Comparison of ENCODE assay signal across 14 cellular contexts in genomic region chr18:49613741-49614151, GRCh38. TPM values are rescaled to one million over a fixed set of nuclear protein-coding genes. Genes with fewer than 3 reads are reported as not detected.
DNase-seq lines count a peak whose midpoint lies in the region; ATAC-seq, FAIRE-seq and TF ChIP-seq lines count a peak whose summit lies in the region.
"Had no signal": no experiment of that assay in that cellular context is flagged by ENCODE, and none has a peak within 500 bp of the region (broad histone marks: within the 10 kb centered on the region; RNA-seq: fewer than 3 reads in every experiment).

No MANE protein-coding gene starts in this region.

- H4K5ac ChIP-seq in H9 (ENCODE audit: insufficient read length, low read depth, low read length) = no peak overlapping the region

- H3K27ac Mint-ChIP-seq in H9 = peak overlapping the region; percentile 20 to 96 (median 76); a peak in 4 of 7 replicates
- H3K27ac Mint-ChIP-seq: activated naive CD4-positive, alpha-beta T cell treated with anti-CD3 and anti-CD28 coated beads, Interleukin-2, amount 50 U/mL, for 24 hours had no signal

- WGBS in H9 (ENCODE audit: extremely low coverage, insufficient read length, low lambda C conversion rate) = no CpG with 5 or more reads among the region's 3 CpGs
- WGBS in K562 (ENCODE audit: insufficient coverage, low coverage, missing lambda C conversion rate) = 0% methylated on average over 2 of the region's 3 CpGs

- TF ChIP-seq POLR2A in K562 (conservative IDR thresholded peaks at IDR 0.05) = no peak

- peaks cover 45 to 55% of the 10 kb centered on the region in 2 experiments for H3K4me1 Mint-ChIP-seq in H9
- H3K4me1 Mint-ChIP-seq: activated naive CD4-positive, alpha-beta T cell treated with anti-CD3 and anti-CD28 coated beads, Interleukin-2, amount 50 U/mL, for 24 hours; central memory CD8-positive, alpha-beta T cell had no signal

- intact Hi-C loops in K562 (cut with micrococcal nuclease) = no loop called here
- intact Hi-C loops in mucosa of descending colon (cut with DNase I, micrococcal nuclease) = no loop called here

- no peak for FAIRE-seq in K562 (lab: Jason Lieb, UNC)

- H3K79me1 ChIP-seq in H9 (ENCODE audit: insufficient read depth, low read depth, low read length, poor library complexity, severe bottlenecking) = no peaks in the 10 kb centered on the region

- H2BK20ac ChIP-seq in H9 (ENCODE audit: low read depth, low read length, poor library complexity, severe bottlenecking) = no peak overlapping the region

- H3T11ph ChIP-seq in H9 (ENCODE audit: low read length) = no peak overlapping the region

- in situ Hi-C loops in K562 (cut with MboI) = no loop called here

- H3K23ac ChIP-seq in H9 (ENCODE audit: insufficient read length, low read depth, low read length) = no peak overlapping the region

- peak overlapping the region; percentile 30 to 56; a peak in 3 of 5 replicates for H3K4me3 Mint-ChIP-seq in H9
- H3K4me3 Mint-ChIP-seq: activated naive CD4-positive, alpha-beta T cell treated with anti-CD3 and anti-CD28 coated beads, Interleukin-2, amount 50 U/mL, for 24 hours; central memory CD8-positive, alpha-beta T cell had no signal

- no TSS peak for BruUV-seq in K562 (replicated peaks; lab: Mats Ljungman, UMichigan)

- DNase-seq in H9 (peak; percentile 35), NCI-H1417 (lab: John Stamatoyannopoulos, UW) (peak in 2 of 3 experiments; percentile 89 to 96), K562 (ENCODE audit: extremely low read depth in 1 of 4, low spot score in 3 of 4) (no peak), mucosa of descending colon (peak in 2 of 3 donors; percentile 42 to 43), NCI-H82 (lab: John Stamatoyannopoulos, UW) (no peak)
- DNase-seq in activated CD8-positive, alpha-beta memory T cell treated with anti-CD3 and anti-CD28 coated beads for 24 hours = no peak
- DNase-seq in activated CD4-positive, alpha-beta T cell treated with anti-CD3 and anti-CD28 coated beads for 48 hours = no peak
- DNase-seq: erythroblast, NCI-H774 had no signal

- H2BK120ac ChIP-seq in H9 (ENCODE audit: low read depth, low read length, poor library complexity, severe bottlenecking) = no peak overlapping the region

- no peak overlapping the region for H3K18ac ChIP-seq in H9 (ENCODE audit: insufficient read length, low read depth, low read length)

- H3K4me1 ChIP-seq in H9 (ENCODE audit: insufficient read depth, low read length) (peaks cover 6% of the 10 kb centered on the region), K562 (replicated peaks in 1 of 2; ENCODE audit: control insufficient read depth in 2 of 2, insufficient read depth in 2 of 2, low read length in 2 of 2) (no peaks in the 10 kb centered on the region; a peak in 1 of 5 replicates), mucosa of descending colon (ENCODE audit: low read depth) (peaks cover 10% of the 10 kb centered on the region)

- H3K4me3 ChIP-seq in K562 (no peak overlapping the region), mucosa of descending colon (no peak overlapping the region)
- H3K4me3 ChIP-seq: BLaER1 treated with 17β-estradiol and CSF1 and Interleukin-3, amounts not matched to agents 10 nM and 100 nM; SJSA1 had no signal

- no peak overlapping the region for H2AFZ ChIP-seq in H9 (ENCODE audit: low read length)
- no peak overlapping the region for H2AFZ ChIP-seq in K562 (ENCODE audit: low read depth, low read length)

- no peaks in the 10 kb centered on the region for H3K36me3 Mint-ChIP-seq in H9 (ENCODE audit: insufficient read depth in 1 of 3, low read depth in 3 of 3)
- H3K36me3 Mint-ChIP-seq: activated naive CD4-positive, alpha-beta T cell treated with anti-CD3 and anti-CD28 coated beads, Interleukin-2, amount 50 U/mL, for 24 hours had no signal

- H3K4ac ChIP-seq in H9 (ENCODE audit: low read depth, low read length) = no peak overlapping the region

- peaks cover 3% of the 10 kb centered on the region for H3K23me2 ChIP-seq in H9 (ENCODE audit: insufficient read length, low read depth, low read length, poor library complexity, severe bottlenecking)

- no peak overlapping the region for H3K56ac ChIP-seq in H9 (ENCODE audit: insufficient read length, low read depth, low read length)

- POLR2A ChIA-PET in K562 (lab: Yijun Ruan, JAX) = interaction anchor here (0.8 to 1.5 kb wide), 2 partner anchors 10 to 12 kb away, joined by 3 to 6 read pairs; no protein-coding TSS in a partner anchor

- no peak for TF ChIP-seq EP300 in K562 (IDR thresholded peaks at IDR 0.05; ENCODE audit: low read length)

- no peak for TF ChIP-seq RAD21 in K562 (CRISPR knock-in tag; conservative IDR thresholded peaks at IDR 0.05 in 1 of 2, IDR thresholded peaks at IDR 0.05 in 1 of 2)

- H3K14ac ChIP-seq in H9 (ENCODE audit: insufficient read depth, low read length) = no peak overlapping the region

- H4K8ac ChIP-seq in H9 (replicated peaks; ENCODE audit: insufficient read length, low read depth, low read length) = no peak overlapping the region

- no peak overlapping the region for H2BK15ac ChIP-seq in H9 (ENCODE audit: low read depth, low read length)

- H3K9me3 ChIP-seq in H9 (ENCODE audit: control insufficient read depth, low read depth, low read length) (no peaks in the 10 kb centered on the region), K562 (replicated peaks; ENCODE audit: control insufficient read depth, insufficient read depth, low read depth, low read length) (no peaks in the 10 kb centered on the region), mucosa of descending colon (no peaks in the 10 kb centered on the region)
- H3K9me3 ChIP-seq: BLaER1 treated with 17β-estradiol and CSF1 and Interleukin-3, amounts not matched to agents 10 nM and 100 nM; SJSA1 had no signal

- no peak overlapping the region for H2BK5ac ChIP-seq in H9 (ENCODE audit: insufficient read length, low read length)

- H3K27ac ChIP-seq in H9 (ENCODE audit: insufficient read length, low read depth, low read length) = peak overlapping the region; percentile 10
- H3K27ac ChIP-seq in K562 (ENCODE audit: extremely low read depth, low read depth, low read length) = no peak overlapping the region
- H3K27ac ChIP-seq: BLaER1 treated with 17β-estradiol and CSF1 and Interleukin-3, amounts not matched to agents 10 nM and 100 nM; SJSA1 had no signal

- peaks cover 17% of the 10 kb centered on the region for H3K27me3 Mint-ChIP-seq in H9 (ENCODE audit: low read depth)
- H3K27me3 Mint-ChIP-seq: activated naive CD4-positive, alpha-beta T cell treated with anti-CD3 and anti-CD28 coated beads, Interleukin-2, amount 50 U/mL, for 24 hours; central memory CD8-positive, alpha-beta T cell had no signal

- H3K9ac ChIP-seq in H9 (ENCODE audit: extremely low read depth, insufficient read length, low read length) (no peak overlapping the region), K562 (ENCODE audit: insufficient read depth in 1 of 2, low read depth in 2 of 2, low read length in 2 of 2) (no peak overlapping the region)
- H3K9ac ChIP-seq: BLaER1 treated with 17β-estradiol and CSF1 and Interleukin-3, amounts not matched to agents 10 nM and 100 nM had no signal

- H2BK12ac ChIP-seq in H9 (ENCODE audit: insufficient read length, low read depth, low read length) = no peak overlapping the region

- H3K9me1 ChIP-seq in K562 (ENCODE audit: control insufficient read depth, insufficient read depth, low read length) = no peaks in the 10 kb centered on the region

- H3K79me2 ChIP-seq in H9 (ENCODE audit: insufficient read depth, low read length) (no peaks in the 10 kb centered on the region), K562 (ENCODE audit: control insufficient read depth, insufficient read depth, low read length) (no peaks in the 10 kb centered on the region)

- no peak overlapping the region for H4K91ac ChIP-seq in H9 (ENCODE audit: insufficient read length, low read depth, low read length)

- CTCF ChIA-PET in K562 (lab: Yijun Ruan, JAX; ENCODE audit: low intra/inter-chr PET ratio) = no interaction called here

- H3K36me3 ChIP-seq in K562 (ENCODE audit: control insufficient read depth, insufficient read depth, low read length) (no peaks in the 10 kb centered on the region), mucosa of descending colon (ENCODE audit: low read depth) (no peaks in the 10 kb centered on the region)
- H3K36me3 ChIP-seq: BLaER1 treated with 17β-estradiol and CSF1 and Interleukin-3, amounts not matched to agents 10 nM and 100 nM; SJSA1 had no signal

- H3K4me2 ChIP-seq in H9 (ENCODE audit: insufficient read depth, insufficient read length, low read length) = peak overlapping the region; percentile 2
- no peak overlapping the region for H3K4me2 ChIP-seq in K562 (ENCODE audit: insufficient read depth, low read length)
- H3K4me2 ChIP-seq: BLaER1 treated with 17β-estradiol and CSF1 and Interleukin-3, amounts not matched to agents 10 nM and 100 nM had no signal

- H3K27me3 ChIP-seq in H9 (ENCODE audit: insufficient read depth, low read length) (no peaks in the 10 kb centered on the region), K562 (ENCODE audit: control insufficient read depth in 2 of 2, insufficient read depth in 2 of 2, low read length in 2 of 2) (peaks cover 2 to 28% of the 10 kb centered on the region in 2 experiments; a peak in 3 of 5 replicates)
- H3K27me3 ChIP-seq: BLaER1 treated with 17β-estradiol and CSF1 and Interleukin-3, amounts not matched to agents 10 nM and 100 nM; SJSA1 had no signal

- no peaks in the 10 kb centered on the region; a peak in 1 of 5 replicates for H3K9me3 Mint-ChIP-seq in H9
- H3K9me3 Mint-ChIP-seq: activated naive CD4-positive, alpha-beta T cell treated with anti-CD3 and anti-CD28 coated beads, Interleukin-2, amount 50 U/mL, for 24 hours; central memory CD8-positive, alpha-beta T cell had no signal

- ATAC-seq in K562 = no peak
- ATAC-seq in mucosa of descending colon = peak; percentile 69
- no peak for ATAC-seq in HG03442 (IDR thresholded peaks at IDR 0.05; ENCODE audit: unreplicated experiment)

- no peak overlapping the region for H2AK5ac ChIP-seq in H9 (ENCODE audit: insufficient read length, low read length)

- H4K20me1 ChIP-seq in H9 (ENCODE audit: control insufficient read depth, insufficient read depth, insufficient read length) = no peaks in the 10 kb centered on the region
- H4K20me1 ChIP-seq in K562 (replicated peaks; ENCODE audit: control insufficient read depth, insufficient read depth, low read length) = no peaks in the 10 kb centered on the region
- H4K20me1 ChIP-seq: BLaER1 treated with 17β-estradiol and CSF1 and Interleukin-3, amounts not matched to agents 10 nM and 100 nM had no signal

- TF ChIP-seq CTCF in H9 (conservative IDR thresholded peaks at IDR 0.05) (no peak), K562 (IDR thresholded peaks at IDR 0.05 in 2 of 3, conservative IDR thresholded peaks at IDR 0.05 in 1 of 3; ENCODE audit: insufficient read depth in 2 of 3, low read depth in 1 of 3, low read length in 3 of 3) (no peak), mucosa of descending colon (IDR thresholded peaks at IDR 0.05) (no peak)

RNA-seq across cellular contexts. Expression of gene LIPG, which starts 51.9 kb away (rescaled TPM):
- total RNA-seq in H9 (2021) = 4.4 and 6.1 TPM in 2 replicates
- 3.2 and 9.7 TPM in 2 replicates for total RNA-seq in K562 (2011; cell fraction: chromatin; rRNA removed; ENCODE audit: low replicate concordance)
- 5.0 and 5.2 TPM in 2 replicates for total RNA-seq in K562 (2011; cell fraction: nucleolus; rRNA removed)
- 5.9 and 6.3 TPM in 2 replicates for total RNA-seq in K562 (2011; cell fraction: nucleoplasm; rRNA removed)
- 0.78 and 1.00 TPM in 2 replicates for total RNA-seq in K562 (2014; rRNA removed)
- 1.3 and 1.4 TPM in 2 replicates for total RNA-seq in K562 (2014; rRNA removed; fragmentation: Illumina TruSeq; extraction: Trizol)
- total RNA-seq in K562 (2015; rRNA removed; fragmentation: Illumina TruSeq; extraction: Trizol) = 1.4 and 1.7 TPM in 2 replicates
- 1.8 and 2.3 TPM in 2 replicates for total RNA-seq in K562 (2021)
- polyA plus RNA-seq in K562 (2011; rRNA removed) = 0.96 and 1.2 TPM in 2 replicates
- polyA plus RNA-seq in K562 (2011; cell fraction: cytosol; rRNA removed) = 1.2 and 1.3 TPM in 2 replicates
- polyA plus RNA-seq in K562 (2011; cell fraction: nucleus; rRNA removed) = 2.1 and 2.9 TPM in 2 replicates
- polyA plus RNA-seq in K562 (2012) = 2.8 and 8.5 TPM in 2 replicates
- polyA plus RNA-seq in K562 (2014; fragmentation: Illumina TruSeq; extraction: Trizol) = 1.4 and 1.6 TPM in 2 replicates
- 1 to 10 TPM in 1 of 2 experiments, under 1 TPM in 1; 0.76 to 1.6 TPM for polyA plus RNA-seq in K562 (2014; fragmentation: Nextera tagmentation; extraction: Ambion mirVana)
- polyA plus RNA-seq in K562 (2014; rRNA removed) = 1.3 and 1.9 TPM in 2 replicates
- 1.6 and 2.9 TPM in 2 replicates for polyA minus RNA-seq in K562 (2011; rRNA and poly(A)+ RNA removed)
- polyA minus RNA-seq in K562 (2011; cell fraction: cytosol; rRNA and poly(A)+ RNA removed) = 0.48 and 2.1 TPM in 2 replicates
- 1.2 and 1.3 TPM in 2 replicates for polyA minus RNA-seq in K562 (2011; cell fraction: nucleus; rRNA and poly(A)+ RNA removed)
- 10 to 100 TPM; 13.3 to 42.0 (median 13.8) TPM for total RNA-seq in mucosa of descending colon

Comparison
In these comparisons a context has a peak if more than half of its experiments do, and no peak if none do; other contexts are left out.
1. DNase-seq: peak in H9 (single experiment), NCI-H1417 (2 of 3) and mucosa of descending colon (2 of 3); none in K562 (0 of 4), activated CD8-positive, alpha-beta memory T cell treated with anti-CD3 and anti-CD28 coated beads for 24 hours (single experiment), NCI-H82 (single experiment) and activated CD4-positive, alpha-beta T cell treated with anti-CD3 and anti-CD28 coated beads for 48 hours (single experiment).